In genomic region chr6:105215506-105215905, GRCh38 we compare ENCODE assay signal across 20 cellular contexts. TPM values are rescaled to one million over a fixed set of nuclear protein-coding genes. Genes with fewer than 3 reads are reported as not detected.
"Had no signal": no experiment of that assay in that cellular context is flagged by ENCODE, and none has a peak within 500 bp of the region (broad histone marks: within the 10 kb centered on the region; RNA-seq: fewer than 3 reads in every experiment).

No MANE protein-coding gene starts in this region.

- H3K9me3 ChIP-seq: psoas muscle, right atrium auricular region, thyroid gland had no signal

- H3K4me3 ChIP-seq: cardiac muscle cell, lung, psoas muscle, right atrium auricular region, thyroid gland had no signal

- H3K27ac ChIP-seq: psoas muscle, right atrium auricular region, thyroid gland had no signal

- DNase-seq: activated CD4-positive, alpha-beta memory T cell treated with anti-CD3 and anti-CD28 coated beads for 36 hours; activated CD4-positive, alpha-beta T cell treated with anti-CD3 and anti-CD28 coated beads for 48 hours; activated gamma-delta T cell; activated naive CD4-positive, alpha-beta T cell treated with anti-CD3 and anti-CD28 coated beads, Interleukin-2, amount 50 U/mL, for 16 hours; activated naive CD8-positive, alpha-beta T cell treated with anti-CD3 and anti-CD28 coated beads, Interleukin-2, amount 50 U/mL, for 24 hours; activated T-cell treated with anti-CD3 and anti-CD28 coated beads, Interleukin-2, amount 50 U/mL, for 72 hours; effector CD4-positive, alpha-beta T cell; kidney; naive thymus-derived CD8-positive, alpha-beta T cell; psoas muscle; stimulated activated CD4-positive, alpha-beta T cell treated with anti-CD3 and anti-CD28 coated beads, Interleukin-12 subunit alpha, Interleukin-12 subunit beta, amount 100 ng/mL, for 4 hours; stimulated activated CD4-positive, alpha-beta T cell treated with anti-CD3 and anti-CD28 coated beads, Interleukin-4, amount 100 ng/mL, for 4 hours; stimulated activated naive CD8-positive, alpha-beta T cell treated with anti-CD3 and anti-CD28 coated beads, Interleukin-15, Interleukin-2, amounts not matched to agents 100 U/mL and 50 U/mL, for 24 hours; thyroid gland had no signal

- H3K4me1 ChIP-seq: right atrium auricular region, thyroid gland had no signal

- ATAC-seq: activated naive CD8-positive, alpha-beta T cell treated with anti-CD3 and anti-CD28 coated beads, Interleukin-2, amount 50 U/mL, for 24 hours; activated T-cell treated with anti-CD3 and anti-CD28 coated beads, Interleukin-2, amount 50 U/mL, for 72 hours; left lobe of liver; naive thymus-derived CD8-positive, alpha-beta T cell; psoas muscle; stimulated activated naive CD8-positive, alpha-beta T cell treated with anti-CD3 and anti-CD28 coated beads, Interleukin-15, Interleukin-2, amounts not matched to agents 100 U/mL and 50 U/mL, for 24 hours had no signal

- H3K36me3 ChIP-seq: cardiac muscle cell, right atrium auricular region, thyroid gland had no signal

- H3K27me3 ChIP-seq: cardiac muscle cell, right atrium auricular region, thyroid gland had no signal

RNA-seq across cellular contexts. Expression of gene POPDC3, which starts 35.7 kb away (rescaled TPM):
- total RNA-seq: activated CD4-positive, alpha-beta memory T cell treated with anti-CD3 and anti-CD28 coated beads for 36 hours; activated T-cell treated with anti-CD3 and anti-CD28 coated beads, Interleukin-2, amount 50 U/mL, for 72 hours; kidney; left lobe of liver; naive thymus-derived CD8-positive, alpha-beta T cell; T-helper 2 cell treated with Interferon-gamma antibody and Interleukin-4, amounts not matched to agents 100 ng/mL and 5 ng/mL, for 36 hours; ureter had no signal
- polyA plus RNA-seq: naive thymus-derived CD8-positive, alpha-beta T cell had no signal
